Comparison of ENCODE assay signal across 8 cellular contexts in the genomic region with DNA sequence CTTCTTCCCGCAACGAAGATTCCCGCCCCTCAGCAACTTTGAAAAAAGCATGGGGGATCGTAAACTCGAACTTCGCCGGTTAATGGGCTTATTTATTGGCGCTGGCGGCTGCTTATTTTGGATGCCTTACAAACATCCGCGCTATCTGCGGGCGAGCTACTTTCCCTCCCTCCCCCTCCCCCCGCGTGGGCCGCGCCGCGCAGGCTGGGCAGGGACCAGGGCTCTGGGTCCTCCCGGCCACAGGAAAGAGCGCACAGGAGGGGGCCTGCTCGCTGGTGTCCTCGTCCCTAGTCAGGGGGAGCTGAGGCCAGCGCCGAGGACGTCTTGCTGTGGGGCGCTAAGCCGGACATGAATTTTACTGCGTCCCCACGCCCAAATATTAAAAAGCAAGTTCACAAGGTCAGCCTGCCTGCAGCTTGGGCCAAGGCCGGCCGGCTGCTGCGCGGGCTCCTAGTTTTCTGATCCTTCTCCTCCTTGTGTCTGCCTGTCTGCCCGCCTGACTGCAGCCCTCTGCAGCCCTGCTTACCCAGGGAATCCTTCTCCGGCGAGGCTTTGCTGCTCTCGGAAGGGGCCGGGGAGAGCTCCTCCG. TPM values are rescaled to one million over a fixed set of nuclear protein-coding genes. Genes with fewer than 3 reads are reported as not detected.
DNase-seq lines count a peak whose midpoint lies in the region; TF ChIP-seq lines count a peak whose summit lies in the region.

No MANE protein-coding gene starts in this region.

- H3K36me3 Mint-ChIP-seq in glutamatergic neuron (ENCODE audit: unreplicated experiment), result peaks cover 4% of the 10 kb centered on the region

- H3K27me3 ChIP-seq in SJCRH30 (0 out of 2 replicates have a peak, but pooled peaks cover 5% of the 10 kb centered on the region), sigmoid colon (no peaks in the 10 kb centered on the region)

- no peaks in the 10 kb centered on the region for H3K4me1 Mint-ChIP-seq in glutamatergic neuron (ENCODE audit: low read depth, unreplicated experiment)

- WGBS in sigmoid colon, 2 donors, result 1 to 2% methylated on average over 40 of the region's 40 CpGs

- H3K9me3 Mint-ChIP-seq in glutamatergic neuron (ENCODE audit: unreplicated experiment), result peaks cover 7% of the 10 kb centered on the region

- H3K9me3 ChIP-seq in SJCRH30 (replicated peaks), result no peaks in the 10 kb centered on the region
- H3K9me3 ChIP-seq in sigmoid colon, result no peaks in the 10 kb centered on the region

- TF ChIP-seq CTCF in glutamatergic neuron (IDR thresholded peaks at IDR 0.05; ENCODE audit: partially characterized antibody, unreplicated experiment) (no peak), sigmoid colon (IDR thresholded peaks at IDR 0.05) (no peak)

- H3K4me1 ChIP-seq in SJCRH30 (peaks cover 8% of the 10 kb centered on the region), sigmoid colon (peaks cover 0 to 31% (median 20%) of the 10 kb centered on the region in 4 donors)

- peaks cover 5% of the 10 kb centered on the region; the same call in 1 of the 2 replicates for H3K36me3 ChIP-seq in SJCRH30
- no peaks in the 10 kb centered on the region for H3K36me3 ChIP-seq in sigmoid colon

- peak; percentile 37 to 49 for DNase-seq in activated T-cell treated with anti-CD3 and anti-CD28 coated beads, Interleukin-2, amount 50 U/mL, for 48 hours
- DNase-seq in activated T-cell treated with anti-CD3 and anti-CD28 coated beads, Interleukin-2, amount 50 U/mL, for 1 hour, result no peak
- DNase-seq in SJCRH30 (peak; percentile 70 to 73), glutamatergic neuron (peak; percentile 50), sigmoid colon (peak; percentile 95), SHP77 treated with DMSO at 0.1 percent for 48 hours (lab: John Stamatoyannopoulos, UW) (no peak), epidermal melanocyte (ENCODE audit: insufficient read length, low spot score) (no peak), midbrain (lab: John Stamatoyannopoulos, UW) (no peak)

- no peak overlapping the region for H3K4me3 Mint-ChIP-seq in glutamatergic neuron (ENCODE audit: unreplicated experiment)

- TF ChIP-seq POLR2A in sigmoid colon (IDR thresholded peaks at IDR 0.05), result peak; percentile 70 to 86

- peaks cover 42% of the 10 kb centered on the region for H3K27me3 Mint-ChIP-seq in glutamatergic neuron (ENCODE audit: unreplicated experiment)

- intact Hi-C loops in sigmoid colon (cut with DNase I), result no loop called here

- H3K27ac Mint-ChIP-seq in glutamatergic neuron (ENCODE audit: unreplicated experiment), result no peak overlapping the region

- TF ChIP-seq EP300 in sigmoid colon (IDR thresholded peaks at IDR 0.05), result peak in 1 of 4 donors; percentile 73

- H3K4me3 ChIP-seq in SJCRH30 (peak overlapping the region; percentile 84), sigmoid colon (peak overlapping the region; percentile 47 to 85 (median 82))

- peak overlapping the region; percentile 82 for H3K27ac ChIP-seq in SJCRH30
- peak overlapping the region in 3 of 4 donors; percentile 97 to 98 (median 98) for H3K27ac ChIP-seq in sigmoid colon

RNA-seq across cellular contexts. Expression of a gene that starts 1.2 kb away (rescaled TPM):
- 16.2 and 17.2 TPM in 2 replicates for total RNA-seq in SJCRH30 (2014; rRNA removed; shearing (Covaris generic))
- not detected for total RNA-seq in glutamatergic neuron (ENCODE audit: unreplicated experiment)
- 10 to 100 TPM; 55.1 to 64.0 (median 59.5) TPM for total RNA-seq in sigmoid colon
- 10 to 100 TPM; 22.2 to 25.0 (median 22.8) TPM for polyA plus RNA-seq in sigmoid colon

RNA-seq across cellular contexts. Expression of a gene that starts 7.6 kb away (rescaled TPM):
- total RNA-seq in SJCRH30 (2014; rRNA removed; shearing (Covaris generic)), result 0.10 and 0.30 TPM in 2 replicates
- total RNA-seq in glutamatergic neuron (ENCODE audit: unreplicated experiment) (not detected), sigmoid colon (10 to 100 TPM; 13.0 to 35.7 (median 18.2) TPM)
- 10 to 100 TPM; 21.4 to 22.4 (median 21.6) TPM for polyA plus RNA-seq in sigmoid colon

RNA-seq across cellular contexts. Expression of a gene that starts 12.1 kb away (rescaled TPM):
- 5.0 and 5.8 TPM in 2 replicates for total RNA-seq in SJCRH30 (2014; rRNA removed; shearing (Covaris generic))
- total RNA-seq in glutamatergic neuron (ENCODE audit: unreplicated experiment) (not detected), sigmoid colon (10 to 100 TPM; 18.7 to 25.0 (median 22.1) TPM)
- 1 to 10 TPM; 3.0 to 6.0 (median 4.8) TPM for polyA plus RNA-seq in sigmoid colon

RNA-seq across cellular contexts. Expression of a gene that starts 16.4 kb away (rescaled TPM):
- total RNA-seq in SJCRH30 (2014; rRNA removed; shearing (Covaris generic)), result 38.6 and 40.4 TPM in 2 replicates
- total RNA-seq in glutamatergic neuron (ENCODE audit: unreplicated experiment) (not detected), sigmoid colon (1 to 10 TPM; 4.7 to 9.1 (median 7.3) TPM)
- 10 to 100 TPM; 18.0 to 23.9 (median 18.0) TPM for polyA plus RNA-seq in sigmoid colon

RNA-seq across cellular contexts. Expression of a gene that starts 20.5 kb away (rescaled TPM):
- total RNA-seq in SJCRH30 (2014; rRNA removed; shearing (Covaris generic)), result 12.0 and 12.2 TPM in 2 replicates
- total RNA-seq in glutamatergic neuron (ENCODE audit: unreplicated experiment) (not detected), sigmoid colon (10 to 100 TPM in 2 of 4 donors, 1 to 10 TPM in 2; 4.9 to 20.8 (median 12.0) TPM)
- 10 to 100 TPM in 2 of 3 donors, 1 to 10 TPM in 1; 3.9 to 15.6 (median 10.3) TPM for polyA plus RNA-seq in sigmoid colon

Comparison
In these comparisons a context has a peak if more than half of its experiments do, and no peak if none do; other contexts are left out.
1. DNase-seq: peak in activated T-cell treated with anti-CD3 and anti-CD28 coated beads, Interleukin-2, amount 50 U/mL, for 48 hours (2 of 2), SJCRH30 (2 of 2), glutamatergic neuron (single experiment) and sigmoid colon (single experiment); none in activated T-cell treated with anti-CD3 and anti-CD28 coated beads, Interleukin-2, amount 50 U/mL, for 1 hour (single experiment), SHP77 treated with DMSO at 0.1 percent for 48 hours (single experiment), epidermal melanocyte (single experiment) and midbrain (single experiment).
2. RNA of a gene that starts 1.2 kb away (total RNA-seq): 55.1 to 64.0 TPM in sigmoid colon and 16.2 to 17.2 TPM in SJCRH30; not detected in glutamatergic neuron (single experiment); every median in the first group is over 10 times any median in the second.
3. RNA of a gene that starts 7.6 kb away (total RNA-seq): 13.0 to 35.7 TPM in sigmoid colon; 0.10 to 0.30 TPM in SJCRH30 and not detected in glutamatergic neuron (single experiment); every median in the first group is over 10 times any median in the second.